Comparison of ENCODE assay signal across 8 cellular contexts in the genomic region with DNA sequence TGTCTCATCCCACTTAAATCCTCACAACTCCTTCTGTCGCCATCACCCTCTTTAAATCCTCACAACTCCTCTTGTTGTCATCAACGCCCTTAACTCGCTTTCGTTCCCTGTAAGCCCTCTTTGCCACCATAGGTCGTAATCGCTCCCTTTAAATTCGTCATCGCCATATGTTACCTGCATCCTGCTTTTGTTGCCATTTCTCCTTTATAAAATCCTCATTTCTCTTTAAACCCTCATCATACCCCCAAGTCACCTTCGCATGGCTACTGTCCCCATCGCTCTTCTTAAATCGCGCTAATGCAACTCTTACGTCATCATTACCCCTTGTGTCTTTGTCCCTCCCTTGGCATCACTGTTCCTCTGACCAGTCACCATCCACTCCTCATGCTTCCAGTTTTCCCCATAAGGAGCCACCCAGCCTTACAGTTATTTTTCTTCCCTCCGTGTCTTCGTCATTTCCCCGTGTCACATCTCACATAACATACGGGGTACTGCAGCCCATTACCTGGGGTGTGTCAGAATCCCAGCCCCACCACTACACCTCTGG. TPM values are rescaled to one million over a fixed set of nuclear protein-coding genes. Genes with fewer than 3 reads are reported as not detected.
DNase-seq lines count a peak whose midpoint lies in the region; ATAC-seq and TF ChIP-seq lines count a peak whose summit lies in the region.

No MANE protein-coding gene starts in this region.

- H3K9me3 Mint-ChIP-seq in WTC11, result no peaks in the 10 kb centered on the region

- no peaks in the 10 kb centered on the region for H3K27me3 ChIP-seq in prostate gland (replicated peaks; ENCODE audit: insufficient read depth)

- WGBS in prostate gland, result 16% methylated on average over 17 of the region's 17 CpGs

- H3K27ac Mint-ChIP-seq in WTC11, result peak overlapping the region; percentile 94

- peak overlapping the region; percentile 65 to 76 for H3K27ac ChIP-seq in prostate gland

- H3K4me3 ChIP-seq in fibroblast of villous mesenchyme (ENCODE audit: low read depth, low read length) (peak overlapping the region; percentile 77), prostate gland (peak overlapping the region; percentile 56 to 61)

- DNase-seq in NCI-H526 (lab: John Stamatoyannopoulos, UW), result peak; percentile 41 to 56
- DNase-seq in NCI-H526 treated with DMSO at 0.1 percent for 48 hours (lab: John Stamatoyannopoulos, UW), result no peak
- DNase-seq in NAMALWA (ENCODE audit: low spot score), result peak; percentile 10
- DNase-seq in WTC11 (ENCODE audit: low spot score), result no peak
- DNase-seq in fibroblast of villous mesenchyme (ENCODE audit: low read depth), result peak; percentile 66
- no peak for DNase-seq in prostate gland (ENCODE audit: low spot score)
- no peak for DNase-seq in GOT3 (lab: John Stamatoyannopoulos, UW)
- no peak for DNase-seq in germinal center (ENCODE audit: low spot score)

- H3K4me3 Mint-ChIP-seq in WTC11, result peak overlapping the region; percentile 90

- POLR2A ChIA-PET in WTC11 (lab: Charles Lee), result interaction anchor here (1.0 to 1.2 kb wide), 2 partner anchors 54 to 94 kb away, joined by 3 to 6 read pairs; no protein-coding TSS in a partner anchor

- no peaks in the 10 kb centered on the region for H3K9me3 ChIP-seq in prostate gland

- ATAC-seq in WTC11, result no peak

- H3K27me3 Mint-ChIP-seq in WTC11 (ENCODE audit: low read depth), result no peaks in the 10 kb centered on the region

- TF ChIP-seq POLR2A in prostate gland (IDR thresholded peaks at IDR 0.05), result no peak

- no peaks in the 10 kb centered on the region for H3K36me3 Mint-ChIP-seq in WTC11

- peaks cover 11% of the 10 kb centered on the region for H3K4me1 Mint-ChIP-seq in WTC11

- TF ChIP-seq CTCF in WTC11 (IDR thresholded peaks at IDR 0.05) (no peak), fibroblast of villous mesenchyme (IDR thresholded peaks at IDR 0.05; ENCODE audit: insufficient read depth, low read depth, low read length) (no peak), prostate gland (IDR thresholded peaks at IDR 0.05) (no peak)

- peaks cover 4% of the 10 kb centered on the region for H3K4me1 ChIP-seq in prostate gland (replicated peaks)

- intact Hi-C loops in prostate gland (cut with DNase I), result loop anchor here (5.0 kb wide), 1 partner anchor 78 kb away; a partner anchor contains a TSS

- CTCF ChIA-PET in WTC11 (lab: Charles Lee), result interaction anchor here (0.7 to 1.6 kb wide), 11 partner anchors 17 to 200 kb away, joined by 3 to 12 read pairs (median 4); no protein-coding TSS in a partner anchor

- no peaks in the 10 kb centered on the region for H3K36me3 ChIP-seq in prostate gland

TF ChIP-seq in WTC11, 78 proteins besides CTCF, POLR2A, EP300 and RAD21:
- TF ChIP-seq, protein P1, sequence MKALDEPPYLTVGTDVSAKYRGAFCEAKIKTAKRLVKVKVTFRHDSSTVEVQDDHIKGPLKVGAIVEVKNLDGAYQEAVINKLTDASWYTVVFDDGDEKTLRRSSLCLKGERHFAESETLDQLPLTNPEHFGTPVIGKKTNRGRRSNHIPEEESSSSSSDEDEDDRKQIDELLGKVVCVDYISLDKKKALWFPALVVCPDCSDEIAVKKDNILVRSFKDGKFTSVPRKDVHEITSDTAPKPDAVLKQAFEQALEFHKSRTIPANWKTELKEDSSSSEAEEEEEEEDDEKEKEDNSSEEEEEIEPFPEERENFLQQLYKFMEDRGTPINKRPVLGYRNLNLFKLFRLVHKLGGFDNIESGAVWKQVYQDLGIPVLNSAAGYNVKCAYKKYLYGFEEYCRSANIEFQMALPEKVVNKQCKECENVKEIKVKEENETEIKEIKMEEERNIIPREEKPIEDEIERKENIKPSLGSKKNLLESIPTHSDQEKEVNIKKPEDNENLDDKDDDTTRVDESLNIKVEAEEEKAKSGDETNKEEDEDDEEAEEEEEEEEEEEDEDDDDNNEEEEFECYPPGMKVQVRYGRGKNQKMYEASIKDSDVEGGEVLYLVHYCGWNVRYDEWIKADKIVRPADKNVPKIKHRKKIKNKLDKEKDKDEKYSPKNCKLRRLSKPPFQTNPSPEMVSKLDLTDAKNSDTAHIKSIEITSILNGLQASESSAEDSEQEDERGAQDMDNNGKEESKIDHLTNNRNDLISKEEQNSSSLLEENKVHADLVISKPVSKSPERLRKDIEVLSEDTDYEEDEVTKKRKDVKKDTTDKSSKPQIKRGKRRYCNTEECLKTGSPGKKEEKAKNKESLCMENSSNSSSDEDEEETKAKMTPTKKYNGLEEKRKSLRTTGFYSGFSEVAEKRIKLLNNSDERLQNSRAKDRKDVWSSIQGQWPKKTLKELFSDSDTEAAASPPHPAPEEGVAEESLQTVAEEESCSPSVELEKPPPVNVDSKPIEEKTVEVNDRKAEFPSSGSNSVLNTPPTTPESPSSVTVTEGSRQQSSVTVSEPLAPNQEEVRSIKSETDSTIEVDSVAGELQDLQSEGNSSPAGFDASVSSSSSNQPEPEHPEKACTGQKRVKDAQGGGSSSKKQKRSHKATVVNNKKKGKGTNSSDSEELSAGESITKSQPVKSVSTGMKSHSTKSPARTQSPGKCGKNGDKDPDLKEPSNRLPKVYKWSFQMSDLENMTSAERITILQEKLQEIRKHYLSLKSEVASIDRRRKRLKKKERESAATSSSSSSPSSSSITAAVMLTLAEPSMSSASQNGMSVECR (CRISPR knock-in tag; IDR thresholded peaks at IDR 0.05; ENCODE audit: borderline replicate concordance), result no peak
- TF ChIP-seq, protein P2, sequence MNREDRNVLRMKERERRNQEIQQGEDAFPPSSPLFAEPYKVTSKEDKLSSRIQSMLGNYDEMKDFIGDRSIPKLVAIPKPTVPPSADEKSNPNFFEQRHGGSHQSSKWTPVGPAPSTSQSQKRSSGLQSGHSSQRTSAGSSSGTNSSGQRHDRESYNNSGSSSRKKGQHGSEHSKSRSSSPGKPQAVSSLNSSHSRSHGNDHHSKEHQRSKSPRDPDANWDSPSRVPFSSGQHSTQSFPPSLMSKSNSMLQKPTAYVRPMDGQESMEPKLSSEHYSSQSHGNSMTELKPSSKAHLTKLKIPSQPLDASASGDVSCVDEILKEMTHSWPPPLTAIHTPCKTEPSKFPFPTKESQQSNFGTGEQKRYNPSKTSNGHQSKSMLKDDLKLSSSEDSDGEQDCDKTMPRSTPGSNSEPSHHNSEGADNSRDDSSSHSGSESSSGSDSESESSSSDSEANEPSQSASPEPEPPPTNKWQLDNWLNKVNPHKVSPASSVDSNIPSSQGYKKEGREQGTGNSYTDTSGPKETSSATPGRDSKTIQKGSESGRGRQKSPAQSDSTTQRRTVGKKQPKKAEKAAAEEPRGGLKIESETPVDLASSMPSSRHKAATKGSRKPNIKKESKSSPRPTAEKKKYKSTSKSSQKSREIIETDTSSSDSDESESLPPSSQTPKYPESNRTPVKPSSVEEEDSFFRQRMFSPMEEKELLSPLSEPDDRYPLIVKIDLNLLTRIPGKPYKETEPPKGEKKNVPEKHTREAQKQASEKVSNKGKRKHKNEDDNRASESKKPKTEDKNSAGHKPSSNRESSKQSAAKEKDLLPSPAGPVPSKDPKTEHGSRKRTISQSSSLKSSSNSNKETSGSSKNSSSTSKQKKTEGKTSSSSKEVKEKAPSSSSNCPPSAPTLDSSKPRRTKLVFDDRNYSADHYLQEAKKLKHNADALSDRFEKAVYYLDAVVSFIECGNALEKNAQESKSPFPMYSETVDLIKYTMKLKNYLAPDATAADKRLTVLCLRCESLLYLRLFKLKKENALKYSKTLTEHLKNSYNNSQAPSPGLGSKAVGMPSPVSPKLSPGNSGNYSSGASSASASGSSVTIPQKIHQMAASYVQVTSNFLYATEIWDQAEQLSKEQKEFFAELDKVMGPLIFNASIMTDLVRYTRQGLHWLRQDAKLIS (CRISPR knock-in tag; IDR thresholded peaks at IDR 0.05; ENCODE audit: borderline replicate concordance), result no peak

RNA-seq across cellular contexts. Expression of a gene that starts 0.5 kb away (rescaled TPM):
- total RNA-seq in WTC11 (2021), result 190 to 200 TPM (median 193 TPM) in 3 replicates
- total RNA-seq in fibroblast of villous mesenchyme, result 146 and 152 TPM in 2 replicates
- total RNA-seq in prostate gland, result 100 to 1,000 TPM; 328 to 639 TPM

RNA-seq across cellular contexts. Expression of a gene that starts 0.8 kb away (rescaled TPM):
- total RNA-seq in WTC11 (2021) (14.7 to 17.2 TPM (median 15.6 TPM) in 3 replicates), fibroblast of villous mesenchyme (11.2 and 11.9 TPM in 2 replicates), prostate gland (10 to 100 TPM; 20.8 to 27.3 TPM)

RNA-seq across cellular contexts. Expression of a gene that starts 40.9 kb away (rescaled TPM):
- total RNA-seq in WTC11 (2021) (0.21 to 0.31 TPM (median 0.25 TPM) in 3 replicates), fibroblast of villous mesenchyme (under 0.01 TPM in 2 replicates), prostate gland (1 to 10 TPM in 1 of 2 donors, under 1 TPM in 1; 0.14 to 2.6 TPM)

Comparison
In these comparisons a context has a peak if more than half of its experiments do, and no peak if none do; other contexts are left out.
1. DNase-seq: peak in NCI-H526 (2 of 2), NAMALWA (single experiment) and fibroblast of villous mesenchyme (single experiment); none in NCI-H526 treated with DMSO at 0.1 percent for 48 hours (single experiment), WTC11 (single experiment), prostate gland (single experiment), GOT3 (single experiment) and germinal center (single experiment).